ENCODE assay signal across 8 cellular contexts in the genomic region with DNA sequence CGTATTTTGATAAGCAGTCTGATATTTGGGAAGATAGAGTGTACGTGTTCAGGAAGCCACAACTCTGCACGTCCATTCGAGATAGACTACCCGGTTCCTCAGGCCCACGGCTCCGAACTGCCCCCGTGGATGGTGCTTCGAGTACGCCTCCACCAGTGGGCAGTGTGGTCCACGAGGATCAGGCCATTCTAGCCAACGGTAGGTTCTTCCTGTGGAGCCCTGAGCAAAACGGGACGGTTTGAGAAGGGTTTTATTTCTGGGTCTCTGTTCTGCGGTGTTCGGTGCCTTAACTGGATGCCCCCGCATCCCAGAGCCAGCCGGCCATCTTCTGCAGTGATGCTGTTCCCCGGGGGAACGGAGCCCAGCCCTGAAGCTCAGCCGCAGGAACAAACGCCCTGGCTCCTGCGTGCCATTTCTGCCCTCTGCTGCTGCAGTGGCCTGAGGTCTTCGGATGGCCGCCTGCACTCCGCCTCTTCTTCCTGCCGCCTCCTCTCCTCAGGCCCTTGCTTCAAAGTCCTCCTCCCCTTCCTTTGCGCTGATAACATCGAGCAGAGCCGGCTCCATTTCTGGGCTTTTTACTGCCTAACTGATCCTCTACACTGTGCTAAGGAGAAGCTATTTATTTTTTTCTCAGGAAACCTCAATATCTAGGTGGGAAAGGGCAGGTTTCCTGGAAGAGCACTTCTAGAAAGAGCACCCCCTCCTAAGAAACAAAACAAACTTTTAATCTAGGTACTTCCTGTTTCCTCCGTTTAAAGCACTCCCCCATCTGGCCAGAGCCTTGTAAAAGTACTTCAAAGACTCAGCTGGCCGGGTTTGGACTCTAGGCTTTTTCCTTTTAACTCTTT. TPM values are rescaled to one million over a fixed set of nuclear protein-coding genes. Genes with fewer than 3 reads are reported as not detected.
DNase-seq lines count a peak whose midpoint lies in the region; ATAC-seq, FAIRE-seq and TF ChIP-seq lines count a peak whose summit lies in the region.

No MANE protein-coding gene starts in this region.

- H3K27me3 Mint-ChIP-seq in CD4-positive, alpha-beta memory T cell: peaks cover 0 to 2% of the 10 kb centered on the region in 2 donors

- RAD21 ChIA-PET in GM12878 (lab: Charles Lee; ENCODE audit: unreplicated experiment): interaction anchor here (0.7 kb wide), 1 partner anchor 13 kb away, joined by 3 read pairs; no protein-coding TSS in a partner anchor

- no peaks in the 10 kb centered on the region for H3K79me2 ChIP-seq in GM12878 (ENCODE audit: control insufficient read depth, insufficient read depth, low read length)

- peak overlapping the region; percentile 7 to 90 (median 82) for H3K27ac Mint-ChIP-seq in CD4-positive, alpha-beta memory T cell

- no peak overlapping the region for H3K27ac ChIP-seq in CD4-positive, alpha-beta memory T cell (ENCODE audit: low read depth, low read length)
- peak overlapping the region; percentile 7; the same call in 1 of the 2 replicates for H3K27ac ChIP-seq in GM12878 (ENCODE audit: control insufficient read depth, insufficient read depth)
- H3K27ac ChIP-seq in vagina: peak overlapping the region; percentile 75

- peaks cover 12 to 24% (median 16%) of the 10 kb centered on the region in 4 donors for H3K4me1 Mint-ChIP-seq in CD4-positive, alpha-beta memory T cell

- no peaks in the 10 kb centered on the region for H4K20me1 ChIP-seq in GM12878 (ENCODE audit: control insufficient read depth, insufficient read depth)

- H3K4me1 ChIP-seq in CD4-positive, alpha-beta memory T cell (ENCODE audit: insufficient read depth, low read length): peaks cover 15% of the 10 kb centered on the region
- H3K4me1 ChIP-seq in GM12878 (ENCODE audit: control insufficient read depth, insufficient read depth, low read length): no peaks in the 10 kb centered on the region
- peaks cover 22% of the 10 kb centered on the region for H3K4me1 ChIP-seq in vagina

- no peak for TF ChIP-seq EP300 in GM12878 (IDR thresholded peaks at IDR 0.05; ENCODE audit: borderline replicate concordance in 1 of 2, control insufficient read depth in 1 of 2, low read depth in 2 of 2, low read length in 2 of 2)

- WGBS in GM12878 (ENCODE audit: insufficient coverage, insufficient replicate concordance, low lambda C conversion rate, missing lambda C conversion rate): 72% methylated on average over 32 of the region's 32 CpGs

- CTCF ChIA-PET in CD4-positive, alpha-beta memory T cell (lab: Charles Lee; ENCODE audit: partially characterized antibody): no interaction called here
- CTCF ChIA-PET in GM12878 (lab: Yijun Ruan, JAX): interaction anchor here (0.7 to 1.8 kb wide), 5 partner anchors 40 to 716 kb away, joined by 3 to 5 read pairs (median 3); no protein-coding TSS in a partner anchor

- H3K4me3 Mint-ChIP-seq in CD4-positive, alpha-beta memory T cell: peak overlapping the region; percentile 5 to 85 (median 73)

- H3K36me3 ChIP-seq in CD4-positive, alpha-beta memory T cell (ENCODE audit: insufficient read depth, low read length): no peaks in the 10 kb centered on the region
- no peaks in the 10 kb centered on the region for H3K36me3 ChIP-seq in GM12878 (ENCODE audit: control insufficient read depth in 2 of 2, insufficient read depth in 2 of 2, low read length in 1 of 2)
- H3K36me3 ChIP-seq in vagina: no peaks in the 10 kb centered on the region

- ATAC-seq in GM12878 (peak; percentile 86), left lobe of liver (peak; percentile 73), GM21825 (IDR thresholded peaks at IDR 0.05; ENCODE audit: unreplicated experiment) (no peak)

- POLR2A ChIA-PET in CD4-positive, alpha-beta memory T cell (lab: Charles Lee; ENCODE audit: partially characterized antibody): no interaction called here
- POLR2A ChIA-PET in GM12878 (lab: Charles Lee): no interaction called here

- H3K4me3 ChIP-seq in CD4-positive, alpha-beta memory T cell (ENCODE audit: low read length in 2 of 2): no peak overlapping the region
- H3K4me3 ChIP-seq in GM12878 (peak overlapping the region; percentile 13; the same call in 1 of the 2 replicates), vagina (peak overlapping the region; percentile 27 to 32)

- H3K4me2 ChIP-seq in GM12878 (ENCODE audit: control insufficient read depth, insufficient read depth): peak overlapping the region; percentile 52; the same call in 1 of the 2 replicates

- FAIRE-seq in GM12878 (lab: Jason Lieb, UNC): peak; percentile 52

- no peak for DNase-seq in CD4-positive, alpha-beta memory T cell
- peak; percentile 35 to 39 for DNase-seq in Kasumi-1 (lab: John Stamatoyannopoulos, UW)
- DNase-seq in GM12878 (ENCODE audit: low read depth, low spot score): no peak
- DNase-seq in left lobe of liver (ENCODE audit: low spot score): no peak
- DNase-seq in vagina (ENCODE audit: extremely low spot score in 2 of 2): no peak
- no peak for DNase-seq in stimulated activated naive CD4-positive, alpha-beta T cell (lab: John Stamatoyannopoulos, UW)
- DNase-seq in cerebellum (ENCODE audit: low spot score): no peak

- SMC1A ChIA-PET in GM12878 (lab: Charles Lee; ENCODE audit: uncharacterized antibody, unreplicated experiment): no interaction called here

- no peak for TF ChIP-seq RAD21 in GM12878 (IDR thresholded peaks at IDR 0.05; ENCODE audit: insufficient read depth, low read depth, low read length)

- H3K9ac ChIP-seq in GM12878 (ENCODE audit: control insufficient read depth, insufficient read depth, low read length): no peak overlapping the region

- peak overlapping the region; percentile 86 for H2AFZ ChIP-seq in GM12878 (ENCODE audit: control insufficient read depth, low read depth, low read length)

- peaks cover 3 to 31% (median 20%) of the 10 kb centered on the region in 8 donors for H3K9me3 Mint-ChIP-seq in CD4-positive, alpha-beta memory T cell

- no peaks in the 10 kb centered on the region for H3K27me3 ChIP-seq in CD4-positive, alpha-beta memory T cell (ENCODE audit: insufficient read depth, low read length)
- H3K27me3 ChIP-seq in GM12878 (replicated peaks in 1 of 2; ENCODE audit: control insufficient read depth in 2 of 2, insufficient read depth in 2 of 2, low read length in 1 of 2) (no peaks in the 10 kb centered on the region), vagina (no peaks in the 10 kb centered on the region)

- no peaks in the 10 kb centered on the region for H3K9me3 ChIP-seq in CD4-positive, alpha-beta memory T cell (ENCODE audit: control insufficient read depth in 1 of 2, low read length in 2 of 2)
- H3K9me3 ChIP-seq in GM12878 (replicated peaks; ENCODE audit: control insufficient read depth, insufficient read depth, low read length): peaks cover 2% of the 10 kb centered on the region; the same call in 2 of the 3 replicates
- no peaks in the 10 kb centered on the region for H3K9me3 ChIP-seq in vagina

- intact Hi-C loops in CD4-positive, alpha-beta memory T cell (cut with micrococcal nuclease): no loop called here
- intact Hi-C loops in GM12878 (cut with micrococcal nuclease; ENCODE audit: unreplicated experiment): no loop called here
- intact Hi-C loops in vagina (cut with DNase I): no loop called here

- BruUV-seq in GM12878 (replicated peaks; lab: Mats Ljungman, UMichigan): no TSS peak

- peaks cover 0 to 4% of the 10 kb centered on the region in 2 donors for H3K36me3 Mint-ChIP-seq in CD4-positive, alpha-beta memory T cell

- in situ Hi-C loops in GM12878 (cut with MboI): no loop called here

- TF ChIP-seq POLR2A in GM12878 (IDR thresholded peaks at IDR 0.05; ENCODE audit: low read depth, low read length) (no peak), vagina (IDR thresholded peaks at IDR 0.05) (no peak)

- TF ChIP-seq CTCF in GM12878 (IDR thresholded peaks at IDR 0.05 in 2 of 3, conservative IDR thresholded peaks at IDR 0.05 in 1 of 3; ENCODE audit: control insufficient read depth in 2 of 3, extremely low read depth in 1 of 3, insufficient read depth in 1 of 3, low read depth in 3 of 3, low read length in 3 of 3) (peak; percentile 7 to 33 (median 25); a peak in 2 of 6 replicates), vagina (IDR thresholded peaks at IDR 0.05) (peak in 1 of 3 experiments; percentile 21)

TF ChIP-seq in GM12878, 131 proteins besides CTCF, POLR2A, EP300 and RAD21:
- TF ChIP-seq TCF3 (IDR thresholded peaks at IDR 0.05; ENCODE audit: borderline replicate concordance, insufficient read depth, low read depth, low read length): no peak
- TF ChIP-seq, protein P1, sequence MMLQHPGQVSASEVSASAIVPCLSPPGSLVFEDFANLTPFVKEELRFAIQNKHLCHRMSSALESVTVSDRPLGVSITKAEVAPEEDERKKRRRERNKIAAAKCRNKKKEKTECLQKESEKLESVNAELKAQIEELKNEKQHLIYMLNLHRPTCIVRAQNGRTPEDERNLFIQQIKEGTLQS (IDR thresholded peaks at IDR 0.05; ENCODE audit: borderline replicate concordance, extremely low read depth, low read depth, low read length): no peak
- no peak for TF ChIP-seq IRF4 (IDR thresholded peaks at IDR 0.05; ENCODE audit: low read depth, low read length)
- TF ChIP-seq NFIC (IDR thresholded peaks at IDR 0.05; ENCODE audit: low read depth, low read length): no peak
- no peak for TF ChIP-seq ZBED1 (IDR thresholded peaks at IDR 0.05; ENCODE audit: borderline replicate concordance)

RNA-seq across cellular contexts. Expression of a gene that starts 36.2 kb away (rescaled TPM):
- 10 to 100 TPM; 18.7 to 18.9 TPM for total RNA-seq in CD4-positive, alpha-beta memory T cell
- 10 to 100 TPM; 25.8 to 42.1 TPM for polyA plus RNA-seq in CD4-positive, alpha-beta memory T cell
- total RNA-seq in GM12878 (2013; cell fraction: nucleolus; rRNA removed): 11.1 and 11.3 TPM in 2 replicates
- total RNA-seq in GM12878 (2014; rRNA removed) (10.6 and 10.7 TPM in 2 replicates), GM12878 (2014; rRNA removed; fragmentation: Illumina TruSeq; extraction: Trizol) (7.3 and 8.2 TPM in 2 replicates), GM12878 (2021) (8.3 and 9.5 TPM in 2 replicates), left lobe of liver (39.2 TPM), vagina (5.2 TPM), cerebellum (4.4 TPM)
- 4.6 TPM for polyA plus RNA-seq in GM12878 (2011; ENCODE audit: low read depth)
- polyA plus RNA-seq in GM12878 (2011; rRNA removed) (15.6 and 17.5 TPM in 2 replicates), GM12878 (2014; fragmentation: Illumina TruSeq; extraction: Trizol) (9.3 and 14.0 TPM in 2 replicates), GM12878 (2014; fragmentation: Nextera tagmentation; extraction: Ambion mirVana) (1 to 10 TPM; 2.9 to 3.8 TPM), GM12878 (2014; rRNA removed) (9.8 TPM in 2 replicates), GM12878 (2016; fragmentation: Nextera tagmentation; extraction: Ambion mirVana) (10 to 100 TPM in 1 of 2 experiments, 1 to 10 TPM in 1; 9.3 to 12.0 TPM)
- 7.1 and 8.1 TPM in 2 replicates for polyA plus RNA-seq in GM12878 (2011; cell fraction: cytosol; rRNA removed)
- 11.6 and 12.3 TPM in 2 replicates for polyA plus RNA-seq in GM12878 (2011; cell fraction: nucleus; rRNA removed)
- polyA plus RNA-seq in GM12878 (2012): 6.8 and 7.2 TPM in 2 replicates
- polyA minus RNA-seq in GM12878 (2011; rRNA and poly(A)+ RNA removed): 7.3 and 11.3 TPM in 2 replicates
- polyA minus RNA-seq in GM12878 (2011; cell fraction: cytosol; rRNA and poly(A)+ RNA removed): 2.7 TPM in 2 replicates
- polyA minus RNA-seq in GM12878 (2011; cell fraction: nucleus; rRNA and poly(A)+ RNA removed): 5.6 and 8.9 TPM in 2 replicates

Comparison
In these comparisons a context has a peak if more than half of its experiments do, and no peak if none do; other contexts are left out.
1. DNase-seq: peak in Kasumi-1 (2 of 2); none in CD4-positive, alpha-beta memory T cell (0 of 5), GM12878 (single experiment), left lobe of liver (single experiment), vagina (0 of 2), stimulated activated naive CD4-positive, alpha-beta T cell (0 of 6) and cerebellum (single experiment).
2. H3K4me3 ChIP-seq: peak in GM12878 (single experiment) and vagina (2 of 2); none in CD4-positive, alpha-beta memory T cell (0 of 2).